ENCODE assay signal across 11 cellular contexts in the genomic region with DNA sequence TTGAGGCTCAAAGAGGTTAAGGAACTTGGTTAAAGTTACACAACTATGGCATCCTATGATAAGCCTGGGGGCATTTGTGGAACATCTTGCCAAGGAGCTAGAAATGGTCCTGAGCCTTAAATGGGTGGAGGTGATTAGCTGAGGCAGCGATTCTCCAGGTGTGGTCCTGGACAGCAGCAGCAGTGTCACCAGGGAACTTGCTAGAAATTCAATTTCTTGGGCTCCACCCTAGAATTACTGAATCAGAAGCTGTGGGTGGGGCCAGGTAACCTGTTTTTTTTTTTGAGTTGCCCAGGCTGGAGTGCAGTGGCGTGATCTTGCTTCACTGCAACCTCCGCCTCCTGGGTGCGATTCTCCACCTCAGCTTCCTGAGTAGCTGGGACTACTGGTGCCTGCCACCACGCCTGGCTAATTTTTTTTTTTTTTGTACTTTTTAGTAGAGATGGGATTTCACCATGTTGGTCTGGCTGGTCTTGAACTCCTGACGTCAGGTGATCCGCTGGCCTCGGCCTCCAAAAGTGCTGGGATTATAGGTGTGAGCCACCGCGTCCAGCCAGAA.
"Had no signal": no experiment of that assay in that cellular context is flagged by ENCODE, and none has a peak within 500 bp of the region (broad histone marks: within the 10 kb centered on the region; RNA-seq: fewer than 3 reads in every experiment).

No MANE protein-coding gene starts in this region.

- H3K9ac ChIP-seq: parathyroid adenoma had no signal

- H3K4me3 ChIP-seq: coronary artery, skin epidermis, uterus had no signal

- H3K4me1 ChIP-seq: parathyroid adenoma had no signal

- H3K9me3 Mint-ChIP-seq: activated naive CD4-positive, alpha-beta T cell treated with anti-CD3 and anti-CD28 coated beads, Interleukin-2, amount 50 U/mL, for 72 hours; activated T-helper 1 cell treated with anti-CD3 and anti-CD28 coated beads, Interleukin-12 subunit alpha, Interleukin-12 subunit beta, Interleukin-2, Interleukin-4 antibody, amounts not matched to agents 30 ng/mL and 10 ng/mL and 1 ng/mL, durations not matched to agents 14 hours and 24 hours and 36 hours; endodermal cell; memory B cell; nephron; stimulated activated memory B cell treated with anti-CD40 and anti-IgM and Interleukin-4, amounts not matched to agents 10 μg/mL and 1 μg/mL and 100 μg/mL, for 72 hours had no signal

- H3K27me3 ChIP-seq: uterus had no signal

- H3K27ac Mint-ChIP-seq: activated naive CD4-positive, alpha-beta T cell treated with anti-CD3 and anti-CD28 coated beads, Interleukin-2, amount 50 U/mL, for 72 hours; activated T-helper 1 cell treated with anti-CD3 and anti-CD28 coated beads, Interleukin-12 subunit alpha, Interleukin-12 subunit beta, Interleukin-2, Interleukin-4 antibody, amounts not matched to agents 30 ng/mL and 10 ng/mL and 1 ng/mL, durations not matched to agents 14 hours and 24 hours and 36 hours; endodermal cell; memory B cell; stimulated activated memory B cell treated with anti-CD40 and anti-IgM and Interleukin-4, amounts not matched to agents 10 μg/mL and 1 μg/mL and 100 μg/mL, for 72 hours had no signal

- H3K4me3 Mint-ChIP-seq: activated T-helper 1 cell treated with anti-CD3 and anti-CD28 coated beads, Interleukin-12 subunit alpha, Interleukin-12 subunit beta, Interleukin-2, Interleukin-4 antibody, amounts not matched to agents 30 ng/mL and 10 ng/mL and 1 ng/mL, durations not matched to agents 14 hours and 24 hours and 36 hours; endodermal cell; memory B cell; stimulated activated memory B cell treated with anti-CD40 and anti-IgM and Interleukin-4, amounts not matched to agents 10 μg/mL and 1 μg/mL and 100 μg/mL, for 72 hours had no signal

- H2AFZ ChIP-seq: parathyroid adenoma had no signal

- H3K36me3 ChIP-seq: uterus had no signal

- H3K9me3 ChIP-seq: uterus had no signal

- H3K27ac ChIP-seq: coronary artery, epithelial cell of prostate, parathyroid adenoma, skin epidermis, uterus had no signal

- H3K27me3 Mint-ChIP-seq: memory B cell; stimulated activated memory B cell treated with anti-CD40 and anti-IgM and Interleukin-4, amounts not matched to agents 10 μg/mL and 1 μg/mL and 100 μg/mL, for 72 hours had no signal
